8 cellular contexts compared by ENCODE assay signal in the genomic region with DNA sequence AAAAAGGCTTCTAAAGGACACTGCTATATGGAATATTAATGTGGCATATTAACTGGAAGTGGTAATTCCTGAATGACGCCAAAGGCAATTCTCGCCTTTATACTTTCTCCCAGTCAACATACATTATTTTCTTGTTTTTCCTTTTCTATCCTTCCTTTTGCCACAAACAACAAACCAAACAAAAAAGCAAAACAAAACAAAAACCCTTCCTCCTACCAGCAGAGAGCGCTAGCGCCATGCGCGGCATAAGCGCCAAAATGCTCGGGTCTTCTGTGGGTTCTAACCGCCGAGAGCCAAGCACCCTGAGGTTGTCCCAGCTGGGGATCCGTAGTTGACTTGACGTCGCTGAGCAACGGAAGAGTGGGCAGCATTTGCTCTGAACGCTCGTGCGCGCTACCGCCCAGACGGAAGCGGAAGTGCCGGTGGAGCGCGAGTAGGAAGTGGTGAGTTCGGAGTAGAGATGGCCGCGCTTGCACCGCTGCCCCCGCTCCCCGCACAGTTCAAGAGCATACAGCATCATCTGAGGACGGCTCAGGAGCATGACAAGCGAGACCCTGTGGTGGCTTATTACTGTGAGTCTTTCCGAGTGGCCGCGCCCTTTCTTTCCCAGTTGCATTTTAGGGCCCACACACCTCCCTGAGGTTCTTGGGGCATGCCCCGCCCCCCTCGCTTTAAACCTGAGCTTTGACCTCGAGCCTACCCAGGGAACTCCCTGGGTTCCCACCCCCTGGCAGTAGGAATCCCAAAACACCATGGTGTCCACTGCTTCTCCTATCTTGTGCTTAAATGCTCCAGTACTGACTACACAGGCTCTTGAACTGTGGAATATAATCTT. TPM values are rescaled to one million over a fixed set of nuclear protein-coding genes. Genes with fewer than 3 reads are reported as not detected.
A peak's percentile ranks its signal among the peaks of the same experiment; 100 is the strongest.
DNase-seq lines count a peak whose midpoint lies in the region; ATAC-seq, FAIRE-seq and TF ChIP-seq lines count a peak whose summit lies in the region.

Gene NMBR (minus strand): TSS at position 295 of the 835 bp plus-strand sequence. CDS start 58,464 bp downstream, outside the sequence.
A gene with protein sequence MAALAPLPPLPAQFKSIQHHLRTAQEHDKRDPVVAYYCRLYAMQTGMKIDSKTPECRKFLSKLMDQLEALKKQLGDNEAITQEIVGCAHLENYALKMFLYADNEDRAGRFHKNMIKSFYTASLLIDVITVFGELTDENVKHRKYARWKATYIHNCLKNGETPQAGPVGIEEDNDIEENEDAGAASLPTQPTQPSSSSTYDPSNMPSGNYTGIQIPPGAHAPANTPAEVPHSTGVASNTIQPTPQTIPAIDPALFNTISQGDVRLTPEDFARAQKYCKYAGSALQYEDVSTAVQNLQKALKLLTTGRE (plus strand): TSS at position 436 of the 835 bp plus-strand sequence. CDS start 25 bp downstream, at position 461.

- no TSS peak for BruUV-seq in Calu3 (replicated peaks; lab: Mats Ljungman, UMichigan)

- H3K9me3 ChIP-seq in endodermal cell (ENCODE audit: control insufficient read depth, low read length) (no peaks in the 10 kb centered on the region), mesodermal cell (ENCODE audit: control insufficient read depth, low read length) (no peaks in the 10 kb centered on the region)

- H3K27ac ChIP-seq in endodermal cell (ENCODE audit: low read depth, low read length) (no peak within 1 kb of the TSS), mesodermal cell (ENCODE audit: low read depth, low read length, severe bottlenecking) (peak within 1 kb of the TSS; percentile 58)

- H3K27me3 ChIP-seq in endodermal cell (ENCODE audit: control insufficient read depth, insufficient read depth, low read length, poor library complexity, severe bottlenecking), result no peaks in the 10 kb centered on the region

- 0% methylated on average over 32 to 38 of the region's 38 CpGs for WGBS in endodermal cell (ENCODE audit: insufficient coverage in 1 of 2, insufficient read length in 1 of 2), 2 experiments
- 0 to 1% methylated on average over 28 to 33 of the region's 38 CpGs for WGBS in mesodermal cell (ENCODE audit: insufficient coverage in 2 of 2), 2 experiments

- H3K36me3 Mint-ChIP-seq in Calu3 (ENCODE audit: insufficient read depth, unreplicated experiment) (peaks cover 10% of the 10 kb centered on the region), endodermal cell (ENCODE audit: low read depth) (peaks cover 9% of the 10 kb centered on the region)

- peak; percentile 100 for ATAC-seq in GM21367 (IDR thresholded peaks at IDR 0.05; ENCODE audit: unreplicated experiment)

- DNase-seq in Calu3, result peak; percentile 90
- peak; percentile 88 for DNase-seq in HTR-8/SVneo (ENCODE audit: insufficient read length, low spot score)
- peak; percentile 99 for DNase-seq in NOMO-1 treated with DMSO at 0.1 percent for 48 hours (lab: John Stamatoyannopoulos, UW; ENCODE audit: unreplicated experiment)
- DNase-seq in activated CD8-positive, alpha-beta memory T cell treated with anti-CD3 and anti-CD28 coated beads, Interleukin-2, amount 50 U/mL, for 1 hour (ENCODE audit: extremely low read depth), result peak; percentile 86
- DNase-seq in endodermal cell, result peak; percentile 99
- DNase-seq in stimulated activated CD8-positive, alpha-beta memory T cell treated with anti-CD3 and anti-CD28 coated beads, Interleukin-15, amount 100 ng/mL, for 4 hours (ENCODE audit: low read depth in 2 of 2), result peak; percentile 87 to 96

- H3K27ac Mint-ChIP-seq in Calu3 (ENCODE audit: unreplicated experiment) (peak within 1 kb of the TSS; percentile 96), endodermal cell (peak within 1 kb of the TSS; percentile 94)

- H3K4me1 Mint-ChIP-seq in Calu3 (ENCODE audit: low read depth, unreplicated experiment) (peaks cover 19% of the 10 kb centered on the region), endodermal cell (peaks cover 29% of the 10 kb centered on the region)

- H3K4me3 ChIP-seq in endodermal cell (ENCODE audit: low read length) (peak within 1 kb of the TSS; percentile 96), mesodermal cell (ENCODE audit: extremely low read depth, insufficient read depth, low read length, poor library complexity, severe bottlenecking) (peak within 1 kb of the TSS; percentile 85)

- H3K27me3 Mint-ChIP-seq in Calu3 (ENCODE audit: unreplicated experiment) (no peaks in the 10 kb centered on the region), endodermal cell (ENCODE audit: insufficient read depth) (no peaks in the 10 kb centered on the region)

- CTCF ChIA-PET in Calu3 (lab: Charles Lee), result interaction anchor here (0.7 kb wide), 1 partner anchor 328 kb away, joined by 3 read pairs; no protein-coding TSS in a partner anchor

- H3K9ac ChIP-seq in endodermal cell (ENCODE audit: extremely low read depth, low read length, poor library complexity, severe bottlenecking), result peak within 1 kb of the TSS; percentile 59

- intact Hi-C loops in Calu3 (cut with micrococcal nuclease; ENCODE audit: unreplicated experiment), result loop anchor here (5.0 kb wide), 1 partner anchor 155 kb away; the partner anchor contains the start of gene ADGRG6

- H3K4me1 ChIP-seq in endodermal cell (ENCODE audit: control insufficient read depth, insufficient read depth, low read length) (no peaks in the 10 kb centered on the region), mesodermal cell (ENCODE audit: control insufficient read depth, insufficient read depth, low read length, poor library complexity, severe bottlenecking) (peaks cover 8% of the 10 kb centered on the region)

- H3K36me3 ChIP-seq in endodermal cell (ENCODE audit: control insufficient read depth, insufficient read depth, low read length) (no peaks in the 10 kb centered on the region), mesodermal cell (ENCODE audit: control insufficient read depth, insufficient read depth, low read length) (peaks cover 5% of the 10 kb centered on the region)

- TF ChIP-seq CTCF in Calu3 (IDR thresholded peaks at IDR 0.05; ENCODE audit: unreplicated experiment) (peak; percentile 62), endodermal cell (conservative IDR thresholded peaks at IDR 0.05) (peak; percentile 93)

- FAIRE-seq in HTR-8/SVneo (lab: Jason Lieb, UNC), result peak; percentile 99

- H3K9me3 Mint-ChIP-seq in Calu3 (ENCODE audit: low read depth, unreplicated experiment) (no peaks in the 10 kb centered on the region), endodermal cell (no peaks in the 10 kb centered on the region)

- H3K4me3 Mint-ChIP-seq in Calu3 (ENCODE audit: low read depth, unreplicated experiment) (peak within 1 kb of the TSS; percentile 92), endodermal cell (peak within 1 kb of the TSS; percentile 98)

RNA-seq across cellular contexts. Expression of gene NMBR, which starts in this region (rescaled TPM):
- total RNA-seq in Calu3 (2022) (not detected in 2 replicates), endodermal cell (under 1 TPM in 1 of 2 donors, not detected in 1; 0.33 TPM)
- 0.18 TPM for polyA plus RNA-seq in endodermal cell (2013, experiment 1 of 2)
- polyA plus RNA-seq in endodermal cell (2013, experiment 2 of 2), result not detected
- polyA plus RNA-seq in mesodermal cell (2013, experiment 1 of 2), result not detected
- polyA plus RNA-seq in mesodermal cell (2013, experiment 2 of 2), result not detected

RNA-seq across cellular contexts. Expression of the second gene that starts in this region (rescaled TPM):
- total RNA-seq in Calu3 (2022) (32.4 and 35.5 TPM in 2 replicates), endodermal cell (10 to 100 TPM; 64.4 to 68.8 TPM)
- 72.9 TPM for polyA plus RNA-seq in endodermal cell (2013, experiment 1 of 2)
- 74.3 TPM for polyA plus RNA-seq in endodermal cell (2013, experiment 2 of 2)
- 65.0 TPM for polyA plus RNA-seq in mesodermal cell (2013, experiment 1 of 2)
- 64.6 TPM for polyA plus RNA-seq in mesodermal cell (2013, experiment 2 of 2)
